ENCODE assay signal across 8 cellular contexts in genomic region chr11:133945087-133945974, GRCh38. TPM values are rescaled to one million over a fixed set of nuclear protein-coding genes. Genes with fewer than 3 reads are reported as not detected.
DNase-seq lines count a peak whose midpoint lies in the region; ATAC-seq and TF ChIP-seq lines count a peak whose summit lies in the region.

No MANE protein-coding gene starts in this region.

- H3K27ac ChIP-seq in heart right ventricle (peak overlapping the region; percentile 24 to 95 (median 74)), prostate gland (no peak overlapping the region)

- H3K9me3 ChIP-seq in heart right ventricle, result no peaks in the 10 kb centered on the region
- no peaks in the 10 kb centered on the region for H3K9me3 ChIP-seq in prostate gland

- intact Hi-C loops in heart right ventricle (cut with DNase I), result loop anchor here in 4 of 10 donors (5.0 kb wide), 2 partner anchors 102 to 192 kb away; no protein-coding TSS in a partner anchor
- intact Hi-C loops in prostate gland (cut with DNase I), result no loop called here

- peak; percentile 49 to 81 (median 70) for ATAC-seq in heart right ventricle

- TF ChIP-seq CTCF in heart right ventricle (IDR thresholded peaks at IDR 0.05), result no peak
- no peak for TF ChIP-seq CTCF in prostate gland (IDR thresholded peaks at IDR 0.05)

- WGBS in heart right ventricle, 2 donors, result 20 to 23% methylated on average over 27 of the region's 27 CpGs
- 45% methylated on average over 27 of the region's 27 CpGs for WGBS in prostate gland

- H3K4me1 ChIP-seq in heart right ventricle (peaks cover 26 to 68% (median 54%) of the 10 kb centered on the region in 9 donors), prostate gland (replicated peaks) (no peaks in the 10 kb centered on the region)

- no peak for TF ChIP-seq POLR2A in prostate gland (IDR thresholded peaks at IDR 0.05)

- peaks cover 0 to 3% (median 0%) of the 10 kb centered on the region in 7 donors for H3K27me3 ChIP-seq in heart right ventricle
- no peaks in the 10 kb centered on the region for H3K27me3 ChIP-seq in prostate gland (replicated peaks; ENCODE audit: insufficient read depth)

- DNase-seq in NCI-H226, result peak; percentile 67
- peak; percentile 88 to 91 for DNase-seq in activated T-cell treated with anti-CD3 and anti-CD28 coated beads, Interleukin-2, amount 50 U/mL, for 48 hours
- peak; percentile 60 to 78 for DNase-seq in heart right ventricle
- DNase-seq in stimulated activated CD8-positive, alpha-beta memory T cell treated with anti-CD3 and anti-CD28 coated beads, Interleukin-2, amount 100 ng/mL, for 1 hour (ENCODE audit: low read depth in 2 of 2), result peak; percentile 46 to 68
- DNase-seq in glomerular visceral epithelial cell (ENCODE audit: extremely low spot score), result no peak
- DNase-seq in mesenteric fat pad (ENCODE audit: low spot score), result no peak
- DNase-seq in prostate gland (ENCODE audit: low spot score), result no peak
- no peak for DNase-seq in NCI-H146 treated with DMSO at 0.1 percent for 48 hours (lab: John Stamatoyannopoulos, UW; ENCODE audit: unreplicated experiment)

- H3K36me3 ChIP-seq in heart right ventricle (peaks cover 0 to 27% (median 0%) of the 10 kb centered on the region in 9 donors), prostate gland (no peaks in the 10 kb centered on the region)

- H3K4me3 ChIP-seq in heart right ventricle (peak overlapping the region in 8 of 10 donors; percentile 2 to 32 (median 21)), prostate gland (no peak overlapping the region)

RNA-seq across cellular contexts. Expression of gene IGSF9B, which starts 11.4 kb away (rescaled TPM):
- total RNA-seq in heart right ventricle, result 10 to 100 TPM; 31.0 to 72.3 (median 50.1) TPM
- 10 to 100 TPM in 1 of 2 donors, 1 to 10 TPM in 1; 6.7 to 37.2 TPM for polyA plus RNA-seq in heart right ventricle
- total RNA-seq in mesenteric fat pad, result 3.0 TPM
- total RNA-seq in prostate gland, result 10 to 100 TPM; 10.2 to 35.3 TPM

Comparison
In these comparisons a context has a peak if more than half of its experiments do, and no peak if none do; other contexts are left out.
1. DNase-seq: peak in NCI-H226 (single experiment), activated T-cell treated with anti-CD3 and anti-CD28 coated beads, Interleukin-2, amount 50 U/mL, for 48 hours (2 of 2), heart right ventricle (2 of 2) and stimulated activated CD8-positive, alpha-beta memory T cell treated with anti-CD3 and anti-CD28 coated beads, Interleukin-2, amount 100 ng/mL, for 1 hour (2 of 2); none in glomerular visceral epithelial cell (single experiment), mesenteric fat pad (single experiment), prostate gland (single experiment) and NCI-H146 treated with DMSO at 0.1 percent for 48 hours (single experiment).
2. H3K27ac ChIP-seq: peak in heart right ventricle (10 of 10); none in prostate gland (0 of 2).
3. H3K4me3 ChIP-seq: peak in heart right ventricle (8 of 10); none in prostate gland (0 of 2).